8 cellular contexts compared by ENCODE assay signal in genomic region chr7:1193593-1194424, GRCh38. TPM values are rescaled to one million over a fixed set of nuclear protein-coding genes. Genes with fewer than 3 reads are reported as not detected.
DNase-seq lines count a peak whose midpoint lies in the region; ATAC-seq, FAIRE-seq and TF ChIP-seq lines count a peak whose summit lies in the region.

No MANE protein-coding gene starts in this region.

- H3K4me2 ChIP-seq in PC-3 (ENCODE audit: low read length) (peak overlapping the region; percentile 60), keratinocyte (ENCODE audit: control insufficient read depth, extremely low read depth, insufficient read depth, low read depth, low read length) (no peak overlapping the region)

- in situ Hi-C loops in astrocyte of the spinal cord (cut with HindIII; ENCODE audit: low sequenced_read_pairs): no loop called here

- no peaks in the 10 kb centered on the region for H3K9me3 ChIP-seq in PC-3 (ENCODE audit: low read length)
- H3K9me3 ChIP-seq in keratinocyte (ENCODE audit: control insufficient read depth, low read depth, low read length): no peaks in the 10 kb centered on the region
- no peaks in the 10 kb centered on the region for H3K9me3 ChIP-seq in stomach

- H3F3A ChIP-seq in PC-3 (ENCODE audit: low read length, unreplicated experiment): no peaks in the 10 kb centered on the region

- H3K36me3 ChIP-seq in PC-3 (ENCODE audit: low read depth, low read length) (no peaks in the 10 kb centered on the region), keratinocyte (ENCODE audit: control insufficient read depth in 2 of 2, extremely low read depth in 1 of 2, insufficient read depth in 2 of 2, low read length in 2 of 2) (no peaks in the 10 kb centered on the region), stomach (no peaks in the 10 kb centered on the region)

- H3K79me2 ChIP-seq in PC-3 (ENCODE audit: low read length) (no peaks in the 10 kb centered on the region), keratinocyte (ENCODE audit: control insufficient read depth, insufficient read depth, low read length) (no peaks in the 10 kb centered on the region)

- H3K9ac ChIP-seq in PC-3 (ENCODE audit: low read length) (no peak overlapping the region), keratinocyte (ENCODE audit: control insufficient read depth, extremely low read depth, insufficient read depth, low read length) (no peak overlapping the region)

- WGBS in stomach, 5 donors: 28 to 38% (median 30%) methylated on average over 29 to 36 of the region's 36 CpGs

- TF ChIP-seq EP300 in stomach (IDR thresholded peaks at IDR 0.05): no peak

- H3K27ac ChIP-seq in PC-3 (ENCODE audit: low read length) (no peak overlapping the region), keratinocyte (ENCODE audit: control insufficient read depth, insufficient read depth, low read length) (no peak overlapping the region), stomach (no peak overlapping the region)

- H3K4me1 ChIP-seq in PC-3 (ENCODE audit: insufficient read depth, low read length) (peaks cover 10% of the 10 kb centered on the region; the same call in 1 of the 2 replicates), keratinocyte (ENCODE audit: control insufficient read depth, extremely low read depth, insufficient read depth, low read length) (peaks cover 3% of the 10 kb centered on the region), stomach (peaks cover 0 to 14% (median 6%) of the 10 kb centered on the region in 4 donors)

- CTCF ChIA-PET in PC-3 (lab: Charles Lee): interaction anchor here (0.5 to 0.6 kb wide), 2 partner anchors 17 to 226 kb away, joined by 5 to 6 read pairs; no protein-coding TSS in a partner anchor

- POLR2A ChIA-PET in PC-3 (lab: Charles Lee; ENCODE audit: unreplicated experiment): no interaction called here

- FAIRE-seq in keratinocyte (lab: Jason Lieb, UNC): peak; percentile 23

- TF ChIP-seq POLR2A in stomach (IDR thresholded peaks at IDR 0.05): no peak

- H3K27me3 ChIP-seq in PC-3 (ENCODE audit: low read length) (no peaks in the 10 kb centered on the region), keratinocyte (ENCODE audit: control insufficient read depth, extremely low read depth, insufficient read depth, low read length) (peaks cover 21% of the 10 kb centered on the region), stomach (peaks cover 0 to 72% (median 16%) of the 10 kb centered on the region in 3 donors)

- ATAC-seq in PC-3 (peak; percentile 90), GM18519 (IDR thresholded peaks at IDR 0.05; ENCODE audit: low FRiP score, unreplicated experiment) (no peak)

- no peaks in the 10 kb centered on the region for H3K9me1 ChIP-seq in keratinocyte (ENCODE audit: control insufficient read depth, extremely low read depth, insufficient read depth, low read length)

- DNase-seq in AG10803 (ENCODE audit: low read depth): peak; percentile 53
- peak; percentile 27 for DNase-seq in GM12865 (ENCODE audit: low read depth)
- peak; percentile 77 for DNase-seq in PC-3
- peak; percentile 28 for DNase-seq in astrocyte of the spinal cord (ENCODE audit: low read depth, low spot score)
- no peak for DNase-seq in keratinocyte (ENCODE audit: low read depth, low spot score)
- DNase-seq in stomach: peak; percentile 65
- DNase-seq in NCI-H2029 treated with DMSO at 0.1 percent for 48 hours (lab: John Stamatoyannopoulos, UW): no peak

- no peak overlapping the region for H3K4me3 ChIP-seq in AG10803 (ENCODE audit: low read length)
- H3K4me3 ChIP-seq in GM12865 (ENCODE audit: low read depth, low read length): no peak overlapping the region
- H3K4me3 ChIP-seq in PC-3 (ENCODE audit: low read length): peak overlapping the region; percentile 28; the same call in 1 of the 2 replicates
- no peak overlapping the region for H3K4me3 ChIP-seq in astrocyte of the spinal cord (ENCODE audit: low read depth, low read length)
- H3K4me3 ChIP-seq in keratinocyte (ENCODE audit: control insufficient read depth in 2 of 3, extremely low read depth in 1 of 3, insufficient read depth in 2 of 3, low read depth in 1 of 3, low read length in 3 of 3): no peak overlapping the region
- no peak overlapping the region for H3K4me3 ChIP-seq in stomach

- intact Hi-C loops in PC-3 (cut with micrococcal nuclease): loop anchor here (1.0 to 2.0 kb wide), 2 partner anchors 219 to 238 kb away; no protein-coding TSS in a partner anchor
- intact Hi-C loops in stomach (cut with DNase I; ENCODE audit: low total_unique reads): no loop called here

- TF ChIP-seq CTCF in AG10803 (conservative IDR thresholded peaks at IDR 0.05; ENCODE audit: low read length): peak; percentile 59
- peak; percentile 37 for TF ChIP-seq CTCF in GM12865 (IDR thresholded peaks at IDR 0.05; ENCODE audit: insufficient read depth, low read depth, low read length, missing control alignments)
- TF ChIP-seq CTCF in PC-3 (conservative IDR thresholded peaks at IDR 0.05; ENCODE audit: low read depth, low read length): peak; percentile 83
- TF ChIP-seq CTCF in astrocyte of the spinal cord (IDR thresholded peaks at IDR 0.05; ENCODE audit: low read depth, low read length): peak; percentile 57
- TF ChIP-seq CTCF in keratinocyte (optimal IDR thresholded peaks at IDR 0.05 in 1 of 3, IDR thresholded peaks at IDR 0.05 in 1 of 3, conservative IDR thresholded peaks at IDR 0.05 in 1 of 3; ENCODE audit: extremely low read depth in 1 of 3, insufficient read depth in 2 of 3, low read length in 3 of 3): peak; percentile 57 to 91 (median 84)
- TF ChIP-seq CTCF in stomach (IDR thresholded peaks at IDR 0.05): peak in 3 of 7 experiments; percentile 27 to 43 (median 40)

- no peaks in the 10 kb centered on the region for H3K9me2 ChIP-seq in PC-3 (replicated peaks; ENCODE audit: low read length)

- dilution Hi-C loops in keratinocyte (cut with MboI; ENCODE audit: extremely low pct_ligation_motif_present, low sequenced_read_pairs): no loop called here

- peak overlapping the region; percentile 69 for H2AFZ ChIP-seq in PC-3 (ENCODE audit: low read length)
- H2AFZ ChIP-seq in keratinocyte (ENCODE audit: control insufficient read depth, low read length): no peak overlapping the region

- BruUV-seq in PC-3 (replicated peaks; lab: Mats Ljungman, UMichigan): no TSS peak

- H4K20me1 ChIP-seq in PC-3 (ENCODE audit: low read length): no peaks in the 10 kb centered on the region
- H4K20me1 ChIP-seq in keratinocyte (ENCODE audit: control insufficient read depth, extremely low read depth, insufficient read depth, low read length): no peaks in the 10 kb centered on the region

RNA-seq across cellular contexts. Expression of gene ZFAND2A, which starts 33.8 kb away (rescaled TPM):
- total RNA-seq in PC-3 (2014; rRNA removed) (11.7 and 28.4 TPM in 2 replicates), stomach (10 to 100 TPM in 4 of 5 donors, under 1 TPM in 1; 0.89 to 44.9 (median 20.2) TPM)
- polyA plus RNA-seq in keratinocyte (25.5 to 31.1 TPM (median 27.5 TPM) in 3 replicates), stomach (10 to 100 TPM; 37.4 to 93.6 (median 53.1) TPM)
- 24.6 TPM for polyA plus RNA-seq in keratinocyte (2011; ENCODE audit: low read depth)
- polyA plus RNA-seq in keratinocyte (2011; cell fraction: cytosol; rRNA removed): 27.1 and 38.3 TPM in 2 replicates
- polyA plus RNA-seq in keratinocyte (2011; cell fraction: nucleus; rRNA removed): 19.3 and 22.6 TPM in 2 replicates
- 17.8 and 34.0 TPM in 2 replicates for polyA plus RNA-seq in keratinocyte (2012; ENCODE audit: low replicate concordance)
- polyA minus RNA-seq in keratinocyte: 11.2 to 16.9 TPM (median 11.2 TPM) in 3 replicates
- polyA minus RNA-seq in keratinocyte (2011; cell fraction: cytosol; rRNA and poly(A)+ RNA removed): 6.3 TPM
- polyA minus RNA-seq in keratinocyte (2011; cell fraction: nucleus; rRNA and poly(A)+ RNA removed): 6.0 and 8.8 TPM in 2 replicates

RNA-seq across cellular contexts. Expression of gene UNCX, which starts 38.9 kb away (rescaled TPM):
- total RNA-seq in PC-3 (2014; rRNA removed) (not detected in 2 replicates), stomach (not detected)
- polyA plus RNA-seq in keratinocyte (not detected in 3 replicates), stomach (not detected)
- not detected for polyA plus RNA-seq in keratinocyte (2011; ENCODE audit: low read depth)
- polyA plus RNA-seq in keratinocyte (2011; cell fraction: cytosol; rRNA removed): not detected in 2 replicates
- not detected in 2 replicates for polyA plus RNA-seq in keratinocyte (2011; cell fraction: nucleus; rRNA removed)
- polyA plus RNA-seq in keratinocyte (2012; ENCODE audit: low replicate concordance): not detected in 2 replicates
- polyA minus RNA-seq in keratinocyte: not detected in 3 replicates
- not detected for polyA minus RNA-seq in keratinocyte (2011; cell fraction: cytosol; rRNA and poly(A)+ RNA removed)
- polyA minus RNA-seq in keratinocyte (2011; cell fraction: nucleus; rRNA and poly(A)+ RNA removed): not detected in 2 replicates

Comparison
In these comparisons a context has a peak if more than half of its experiments do, and no peak if none do; other contexts are left out.
1. DNase-seq: peak in AG10803 (single experiment), GM12865 (single experiment), PC-3 (single experiment), astrocyte of the spinal cord (single experiment) and stomach (single experiment); none in keratinocyte (single experiment) and NCI-H2029 treated with DMSO at 0.1 percent for 48 hours (single experiment).